5 cellular contexts compared by ENCODE assay signal in genomic region chr2:181332044-181332443, GRCh38.
"Had no signal": no experiment of that assay in that cellular context is flagged by ENCODE, and none has a peak within 500 bp of the region (broad histone marks: within the 10 kb centered on the region; RNA-seq: fewer than 3 reads in every experiment).

No MANE protein-coding gene starts in this region.

- H3K9me3 Mint-ChIP-seq: GM23338 had no signal

- DNase-seq: H9, HCEC 1CT, IMR-90 had no signal

- H3K27ac Mint-ChIP-seq: GM23338, H9 had no signal

- H3K4me2 ChIP-seq: GM23338 had no signal

- H3K4me3 Mint-ChIP-seq: GM23338, H9 had no signal

- H3K4me3 ChIP-seq: GM23338, K562 had no signal

- ATAC-seq: GM23338, K562 had no signal

- H2AFZ ChIP-seq: GM23338 had no signal

- H3K4me1 Mint-ChIP-seq: H9 had no signal
